8 cellular contexts compared by ENCODE assay signal in genomic region chr20:54668271-54669053, GRCh38.
A peak's percentile ranks its signal among the peaks of the same experiment; 100 is the strongest.
DNase-seq lines count a peak whose midpoint lies in the region; TF ChIP-seq lines count a peak whose summit lies in the region.

No MANE protein-coding gene starts in this region.

- H3K27ac ChIP-seq in transverse colon, result no peak overlapping the region

- no peaks in the 10 kb centered on the region for H3K36me3 ChIP-seq in HAP-1 (replicated peaks)
- H3K36me3 ChIP-seq in Loucy (ENCODE audit: insufficient read depth, low read length), result no peaks in the 10 kb centered on the region
- no peaks in the 10 kb centered on the region for H3K36me3 ChIP-seq in transverse colon

- H3K79me2 ChIP-seq in Loucy (ENCODE audit: insufficient read depth, low read length), result no peaks in the 10 kb centered on the region

- no peaks in the 10 kb centered on the region for H4K20me1 ChIP-seq in Loucy (ENCODE audit: insufficient read depth, low read length, poor library complexity, severe bottlenecking)

- H3K27me3 ChIP-seq in HAP-1 (ENCODE audit: low read depth) (no peaks in the 10 kb centered on the region), Loucy (ENCODE audit: insufficient read depth, low read length, poor library complexity, severe bottlenecking) (no peaks in the 10 kb centered on the region), transverse colon (no peaks in the 10 kb centered on the region)

- no peak for TF ChIP-seq POLR2A in transverse colon (IDR thresholded peaks at IDR 0.05)

- TF ChIP-seq EP300 in transverse colon (IDR thresholded peaks at IDR 0.05; ENCODE audit: low read depth), result no peak

- H3F3A ChIP-seq in Loucy (ENCODE audit: low read depth), result no peaks in the 10 kb centered on the region

- H3K9me2 ChIP-seq in Loucy (replicated peaks; ENCODE audit: low read depth, low read length), result no peaks in the 10 kb centered on the region

- WGBS in transverse colon (ENCODE audit: low coverage in 1 of 2), 2 donors, result 23 to 34% methylated on average over 11 to 13 of the region's 13 CpGs

- 0 out of 2 replicates have a peak overlapping the region, but pooled peaks have one; percentile 51 for H2AFZ ChIP-seq in Loucy (ENCODE audit: low read length)

- peak; percentile 59 for DNase-seq in activated CD4-positive, alpha-beta T cell treated with anti-CD3 and anti-CD28 coated beads for 48 hours
- DNase-seq in activated CD4-positive, alpha-beta T cell treated with anti-CD3 and anti-CD28 coated beads, Interleukin-2, amount 50 U/mL, for 1 hour, result no peak
- DNase-seq in HAP-1 (ENCODE audit: low spot score in 2 of 2) (peak; percentile 30 to 64), kidney tubule cell (ENCODE audit: low spot score) (peak; percentile 35), transverse colon (peak; percentile 10), anterior cingulate cortex (lab: John Stamatoyannopoulos, UW) (no peak)
- peak; percentile 12 for DNase-seq in activated naive CD4-positive, alpha-beta T cell treated with Interleukin-2 at 50 U/mL for 16 hours

- no peak overlapping the region for H3K4me2 ChIP-seq in Loucy (ENCODE audit: low read depth, low read length, poor library complexity, severe bottlenecking)

- H3K4me3 ChIP-seq in HAP-1 (no peak overlapping the region), Loucy (ENCODE audit: low read length, poor library complexity, severe bottlenecking) (no peak overlapping the region), transverse colon (no peak overlapping the region)

- H3K4me1 ChIP-seq in HAP-1, result peaks cover 6% of the 10 kb centered on the region
- H3K4me1 ChIP-seq in Loucy (ENCODE audit: insufficient read depth, low read length, poor library complexity, severe bottlenecking), result no peaks in the 10 kb centered on the region
- H3K4me1 ChIP-seq in transverse colon, result no peaks in the 10 kb centered on the region

- TF ChIP-seq CTCF in Loucy (conservative IDR thresholded peaks at IDR 0.05; ENCODE audit: low read length), result peak; percentile 80
- TF ChIP-seq CTCF in transverse colon (IDR thresholded peaks at IDR 0.05), result peak in 4 of 5 experiments; percentile 22 to 63 (median 52)

- in situ Hi-C loops in HAP-1 (cut with MboI; ENCODE audit: low sequenced_read_pairs), result loop anchor here (25.0 kb wide), 2 partner anchors 1569 to 1669 kb away; partner anchors contain the start of gene MC3R
- in situ Hi-C loops in transverse colon (cut with MboI; ENCODE audit: low pct_ligation_motif_present in 1 of 4, low pct_unique_long_range_greater_than_20kb in 1 of 4, low sequenced_read_pairs in 3 of 4), result no loop called here

- no peak overlapping the region for H3K9ac ChIP-seq in Loucy (ENCODE audit: low read depth, low read length, poor library complexity, severe bottlenecking)

- intact Hi-C loops in transverse colon (cut with DNase I; ENCODE audit: low total_unique reads), result no loop called here

- H3K9me3 ChIP-seq in HAP-1, result no peaks in the 10 kb centered on the region
- H3K9me3 ChIP-seq in Loucy (ENCODE audit: insufficient read depth, low read depth, low read length), result no peaks in the 10 kb centered on the region
- H3K9me3 ChIP-seq in transverse colon, result no peaks in the 10 kb centered on the region

Comparison
In these comparisons a context has a peak if more than half of its experiments do, and no peak if none do; other contexts are left out.
1. DNase-seq: peak in activated CD4-positive, alpha-beta T cell treated with anti-CD3 and anti-CD28 coated beads for 48 hours (single experiment), HAP-1 (2 of 2), activated naive CD4-positive, alpha-beta T cell treated with Interleukin-2 at 50 U/mL for 16 hours (single experiment), kidney tubule cell (single experiment) and transverse colon (single experiment); none in activated CD4-positive, alpha-beta T cell treated with anti-CD3 and anti-CD28 coated beads, Interleukin-2, amount 50 U/mL, for 1 hour (single experiment) and anterior cingulate cortex (0 of 58).